Comparison of ENCODE assay signal across 8 cellular contexts in the genomic region with DNA sequence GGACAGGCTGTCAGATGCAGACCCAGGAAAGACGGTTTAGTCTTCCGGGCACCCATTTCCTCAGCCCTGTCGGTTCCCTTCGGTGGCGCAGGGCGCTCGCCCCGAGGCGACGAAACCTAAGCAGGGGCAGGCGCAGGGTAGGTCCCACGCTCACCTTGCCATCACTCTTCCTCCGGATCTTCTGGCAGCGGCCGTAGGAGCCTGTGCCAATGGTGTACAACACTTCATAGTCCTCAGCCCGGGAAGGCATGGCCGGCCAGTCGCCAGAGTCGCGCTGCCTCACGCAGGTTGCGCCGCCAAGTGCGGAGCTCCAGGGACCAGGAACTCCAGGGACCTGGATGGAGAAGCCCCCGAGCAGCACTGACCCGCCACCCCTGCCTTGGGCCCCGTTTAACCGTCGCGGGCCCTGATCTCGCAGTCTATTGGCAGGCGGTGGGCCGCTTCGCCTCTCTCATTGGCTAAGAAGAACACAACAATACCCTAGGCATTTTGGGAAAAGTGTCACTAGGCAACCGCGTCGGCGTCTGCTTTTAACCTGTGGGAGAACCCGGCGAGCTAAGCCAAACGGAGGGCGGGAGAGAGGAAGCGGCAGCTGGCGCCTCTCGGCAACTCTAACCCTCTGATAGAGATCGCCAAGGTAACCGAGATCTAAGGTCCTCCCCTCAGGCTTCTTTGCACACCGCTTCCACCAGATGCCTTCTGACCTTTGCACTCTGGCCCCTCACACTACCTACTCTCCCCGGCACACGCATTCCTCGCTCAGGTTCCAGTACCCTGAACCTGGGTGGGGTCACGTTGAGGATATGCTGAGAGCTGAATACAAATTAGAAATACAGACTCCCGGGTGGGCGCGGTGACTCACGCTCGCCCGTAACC. TPM values are rescaled to one million over a fixed set of nuclear protein-coding genes. Genes with fewer than 3 reads are reported as not detected.
DNase-seq lines count a peak whose midpoint lies in the region; ATAC-seq and TF ChIP-seq lines count a peak whose summit lies in the region.

Gene NEK2, minus strand, starts transcription at position 392 of the 876 bp plus-strand sequence. Its CDS starts 142 bp downstream, at position 250.

- H3K36me3 Mint-ChIP-seq in osteocyte (ENCODE audit: unreplicated experiment) = no peaks in the 10 kb centered on the region

- DNase-seq in GM10266 (ENCODE audit: extremely low spot score) (peak; percentile 86), NCI-H1048 (lab: John Stamatoyannopoulos, UW) (peak; percentile 97), head of caudate nucleus (peak; percentile 71 to 96 (median 89)), osteocyte (ENCODE audit: extremely low spot score, unreplicated experiment) (peak; percentile 93), thyroid gland (peak; percentile 92 to 93)
- peak; percentile 77 for DNase-seq in activated naive CD4-positive, alpha-beta T cell treated with anti-CD3 and anti-CD28 coated beads, Interleukin-2, amount 50 U/mL, for 16 hours

- TF ChIP-seq CTCF in GM10266 (IDR thresholded peaks at IDR 0.05; ENCODE audit: control insufficient read depth, insufficient read depth, low read depth, missing control alignments) = no peak
- no peak for TF ChIP-seq CTCF in osteocyte (IDR thresholded peaks at IDR 0.05)
- TF ChIP-seq CTCF in thyroid gland (IDR thresholded peaks at IDR 0.05) = peak in 1 of 6 experiments; percentile 13

- peak within 1 kb of the TSS; percentile 61 for H3K27ac Mint-ChIP-seq in osteocyte (ENCODE audit: unreplicated experiment)

- no peaks in the 10 kb centered on the region for H3K27me3 ChIP-seq in thyroid gland

- H3K27ac ChIP-seq in thyroid gland = no peak within 1 kb of the TSS

- peak within 1 kb of the TSS; percentile 88 for H3K4me3 Mint-ChIP-seq in osteocyte (ENCODE audit: unreplicated experiment)

- peaks cover 21% of the 10 kb centered on the region for H3K4me1 Mint-ChIP-seq in osteocyte (ENCODE audit: unreplicated experiment)

- 3% methylated on average over 40 to 58 of the region's 58 CpGs for WGBS in thyroid gland, 2 donors

- intact Hi-C loops in head of caudate nucleus (cut with DNase I) = no loop called here
- intact Hi-C loops in thyroid gland (cut with DNase I) = loop anchor here (10.0 kb wide), 1 partner anchor 779 kb away; no protein-coding TSS in a partner anchor

- TF ChIP-seq POLR2A in thyroid gland (IDR thresholded peaks at IDR 0.05) = no peak

- peaks cover 4 to 9% of the 10 kb centered on the region in 2 donors for H3K4me1 ChIP-seq in thyroid gland

- peak within 1 kb of the TSS; percentile 22 to 47 (median 42) for H3K4me3 ChIP-seq in thyroid gland (replicated peaks in 1 of 3)

- peak; percentile 97 for ATAC-seq in HG02588 (IDR thresholded peaks at IDR 0.05; ENCODE audit: unreplicated experiment)
- peak; percentile 99 for ATAC-seq in SK-N-SH treated with all-trans-retinoic acid at 6 μM for 48 hours

- H3K36me3 ChIP-seq in thyroid gland = no peaks in the 10 kb centered on the region

- H3K9me3 Mint-ChIP-seq in osteocyte (ENCODE audit: unreplicated experiment) = no peaks in the 10 kb centered on the region

- no peaks in the 10 kb centered on the region for H3K9me3 ChIP-seq in thyroid gland

- H3K27me3 Mint-ChIP-seq in osteocyte (ENCODE audit: unreplicated experiment) = no peaks in the 10 kb centered on the region

TF ChIP-seq in SK-N-SH treated with all-trans-retinoic acid at 6 μM for 48 hours, 23 proteins besides CTCF, POLR2A, EP300 and RAD21:
- TF ChIP-seq CSDC2 (CRISPR knock-in tag; IDR thresholded peaks at IDR 0.05) (no peak), OSR1 (CRISPR knock-in tag; IDR thresholded peaks at IDR 0.05) (no peak), ZNF565 (CRISPR knock-in tag; conservative IDR thresholded peaks at IDR 0.05; ENCODE audit: low read depth) (no peak), ARNTL (CRISPR knock-in tag; IDR thresholded peaks at IDR 0.05; ENCODE audit: borderline replicate concordance, low read depth) (no peak), PPARA (CRISPR knock-in tag; IDR thresholded peaks at IDR 0.05; ENCODE audit: borderline replicate concordance) (no peak), RARB (CRISPR knock-in tag; IDR thresholded peaks at IDR 0.05) (no peak), PATZ1 (CRISPR knock-in tag; IDR thresholded peaks at IDR 0.05; ENCODE audit: borderline replicate concordance) (no peak), ZNF70 (CRISPR knock-in tag; IDR thresholded peaks at IDR 0.05) (no peak), TOX (CRISPR knock-in tag; IDR thresholded peaks at IDR 0.05; ENCODE audit: borderline replicate concordance) (no peak), ESRRG (CRISPR knock-in tag; IDR thresholded peaks at IDR 0.05) (no peak)
TF ChIP-seq in SK-N-SH treated with all-trans-retinoic acid at 6 μM for 48 hours: peak in this region for 0.

RNA-seq across cellular contexts. Expression of gene NEK2, which starts in this region (rescaled TPM):
- 3.9 and 4.4 TPM in 2 replicates for total RNA-seq in osteocyte
- total RNA-seq in thyroid gland = 1 to 10 TPM in 1 of 4 donors, under 1 TPM in 2, not detected in 1; 0.11 to 2.4 (median 0.40) TPM
